9 cellular contexts compared by ENCODE assay signal in genomic region chr1:88595355-88595754, GRCh38.
DNase-seq lines count a peak whose midpoint lies in the region; TF ChIP-seq lines count a peak whose summit lies in the region.
"Had no signal": no experiment of that assay in that cellular context is flagged by ENCODE, and none has a peak within 500 bp of the region (broad histone marks: within the 10 kb centered on the region; RNA-seq: fewer than 3 reads in every experiment).

No MANE protein-coding gene starts in this region.

- H2BK120ac ChIP-seq in neuronal stem cell (ENCODE audit: low read depth, low read length), result no peak overlapping the region

- H3K27me3 ChIP-seq in liver (ENCODE audit: control insufficient read depth in 4 of 4, insufficient read depth in 4 of 4, low read length in 3 of 4) (no peaks in the 10 kb centered on the region), neuronal stem cell (ENCODE audit: control insufficient read depth in 3 of 3, insufficient read depth in 3 of 3, low read depth in 1 of 3, low read length in 3 of 3) (no peaks in the 10 kb centered on the region)

- no peak overlapping the region for H2BK5ac ChIP-seq in neuronal stem cell (ENCODE audit: low read length)

- H3K27ac ChIP-seq in VCaP (no peak overlapping the region), liver (ENCODE audit: low read depth in 1 of 2, low read length in 2 of 2) (no peak overlapping the region), neuronal stem cell (replicated peaks; ENCODE audit: low read length) (no peak overlapping the region)
- H3K27ac ChIP-seq: thoracic aorta had no signal

- H2AFZ ChIP-seq in neuronal stem cell (ENCODE audit: low read length), result no peak overlapping the region

- H3K4me1 ChIP-seq in liver (ENCODE audit: control insufficient read depth in 4 of 4, insufficient read depth in 4 of 4, low read length in 3 of 4) (no peaks in the 10 kb centered on the region), neuronal stem cell (ENCODE audit: control insufficient read depth in 2 of 2, insufficient read depth in 1 of 2, low read depth in 1 of 2, low read length in 2 of 2) (no peaks in the 10 kb centered on the region)

- DNase-seq in A172 (ENCODE audit: low spot score) (peak; percentile 22), GM04504 (ENCODE audit: low read depth) (peak; percentile 20), HS-27A (ENCODE audit: low read depth) (peak; percentile 53), ecto neural progenitor cell (ENCODE audit: low spot score) (no peak), neuronal stem cell (ENCODE audit: low spot score) (no peak), NK-92 (lab: John Stamatoyannopoulos, UW; ENCODE audit: unreplicated experiment) (no peak)

- H3K9me3 ChIP-seq in liver (ENCODE audit: control insufficient read depth in 4 of 4, low read length in 3 of 4) (no peaks in the 10 kb centered on the region), neuronal stem cell (replicated peaks in 1 of 2; ENCODE audit: control insufficient read depth in 2 of 2, insufficient read depth in 1 of 2, low read depth in 1 of 2, low read length in 2 of 2) (no peaks in the 10 kb centered on the region)

- H4K91ac ChIP-seq in neuronal stem cell (ENCODE audit: low read depth, low read length, poor library complexity), result no peak overlapping the region

- no peak overlapping the region for H3K4ac ChIP-seq in neuronal stem cell (ENCODE audit: low read length)

- H4K8ac ChIP-seq in neuronal stem cell (ENCODE audit: low read depth, low read length), result no peak overlapping the region

- peak; percentile 86 to 88 for TF ChIP-seq RAD21 in liver (IDR thresholded peaks at IDR 0.05)

- H3K4me2 ChIP-seq in neuronal stem cell (ENCODE audit: insufficient read depth, low read length, poor library complexity, severe bottlenecking), result no peak overlapping the region

- H3K79me1 ChIP-seq in neuronal stem cell (ENCODE audit: low read depth, low read length), result no peaks in the 10 kb centered on the region

- H3K23ac ChIP-seq in neuronal stem cell (ENCODE audit: low read depth, low read length, poor library complexity), result no peak overlapping the region

- H2BK12ac ChIP-seq in neuronal stem cell (ENCODE audit: low read length), result no peak overlapping the region

- 22% methylated on average over 3 of the region's 3 CpGs for WGBS in liver
- no CpG with 5 or more reads among the region's 3 CpGs for WGBS in neuronal stem cell (ENCODE audit: extremely low coverage in 2 of 2, insufficient read length in 2 of 2, insufficient replicate concordance in 1 of 2), 2 donors

- H2BK15ac ChIP-seq in neuronal stem cell (ENCODE audit: low read length), result no peak overlapping the region

- peak; percentile 45 for TF ChIP-seq CTCF in VCaP (conservative IDR thresholded peaks at IDR 0.05)
- TF ChIP-seq CTCF in liver (IDR thresholded peaks at IDR 0.05; ENCODE audit: low read depth, low read length, missing input control), result peak; percentile 77

- H3K14ac ChIP-seq in neuronal stem cell (ENCODE audit: low read length), result no peak overlapping the region

- H3K18ac ChIP-seq in neuronal stem cell (ENCODE audit: low read length), result no peak overlapping the region

- H3K36me3 ChIP-seq in liver (ENCODE audit: control insufficient read depth in 4 of 4, insufficient read depth in 3 of 4, low read depth in 1 of 4, low read length in 3 of 4) (no peaks in the 10 kb centered on the region), neuronal stem cell (replicated peaks in 1 of 2; ENCODE audit: control insufficient read depth in 2 of 2, insufficient read depth in 2 of 2, low read length in 2 of 2) (no peaks in the 10 kb centered on the region)
- H3K36me3 ChIP-seq: thoracic aorta had no signal

- H3K4me3 ChIP-seq in liver (ENCODE audit: low read depth in 1 of 3, low read length in 3 of 3), result no peak overlapping the region
- no peak overlapping the region for H3K4me3 ChIP-seq in neuronal stem cell (ENCODE audit: low read length in 2 of 2)
- H3K4me3 ChIP-seq: thoracic aorta had no signal

- no peak overlapping the region for H3K9ac ChIP-seq in liver (ENCODE audit: low read depth in 1 of 2, low read length in 2 of 2)
- H3K9ac ChIP-seq in neuronal stem cell (ENCODE audit: low read depth, low read length, poor library complexity), result no peak overlapping the region

- H2AK5ac ChIP-seq in neuronal stem cell (ENCODE audit: low read depth, low read length), result no peak overlapping the region

TF ChIP-seq in liver, 16 proteins besides CTCF, POLR2A, EP300 and RAD21:
- TF ChIP-seq HNF4G (IDR thresholded peaks at IDR 0.05), result no peak
- no peak for TF ChIP-seq HNF4A (conservative IDR thresholded peaks at IDR 0.05)
- no peak for TF ChIP-seq REST (IDR thresholded peaks at IDR 0.05)
- peak; percentile 99 for TF ChIP-seq ATF3 (IDR thresholded peaks at IDR 0.05)
- no peak for TF ChIP-seq RXRA (IDR thresholded peaks at IDR 0.05)
- TF ChIP-seq EGR1 (IDR thresholded peaks at IDR 0.05; ENCODE audit: low read depth in 2 of 2), result peak in 1 of 2 donors; percentile 62
- peak; percentile 100 for TF ChIP-seq JUND (IDR thresholded peaks at IDR 0.05)
- no peak for TF ChIP-seq GABPA (IDR thresholded peaks at IDR 0.05 in 1 of 2, conservative IDR thresholded peaks at IDR 0.05 in 1 of 2)
TF ChIP-seq in liver: peak in this region for 3.

Comparison
In these comparisons a context has a peak if more than half of its experiments do, and no peak if none do; other contexts are left out.
1. DNase-seq: peak in A172 (single experiment), GM04504 (single experiment) and HS-27A (single experiment); none in ecto neural progenitor cell (single experiment), neuronal stem cell (single experiment) and NK-92 (single experiment).